In the genomic region with DNA sequence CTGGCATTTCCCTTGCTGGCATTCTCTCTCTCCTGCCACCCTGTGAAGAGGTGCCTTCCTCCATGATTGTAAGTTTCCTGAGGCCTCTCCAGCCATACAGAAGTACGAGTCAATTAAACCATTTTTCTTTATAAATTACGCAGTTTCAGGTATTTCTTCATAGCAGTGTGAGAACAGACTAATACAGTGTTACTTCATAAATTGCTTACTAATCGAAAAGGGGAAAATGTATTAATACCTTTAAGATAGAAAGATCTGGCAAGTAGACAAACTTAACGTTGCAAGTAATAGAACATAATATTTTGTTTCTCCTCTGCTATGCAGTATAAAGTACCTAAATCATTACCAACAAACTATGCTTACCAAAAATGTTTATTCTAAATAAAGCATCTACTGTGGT, we compare ENCODE assay signal across 8 cellular contexts.
"Had no signal": no experiment of that assay in that cellular context is flagged by ENCODE, and none has a peak within 500 bp of the region (broad histone marks: within the 10 kb centered on the region; RNA-seq: fewer than 3 reads in every experiment).

No MANE protein-coding gene starts in this region.

- FAIRE-seq: H54, HTR-8/SVneo, K562 had no signal

- ATAC-seq: K562 had no signal

- H3K9ac ChIP-seq: GM23248 had no signal

- H3K27ac ChIP-seq: GM23248 had no signal

- H2AFZ ChIP-seq: GM23248 had no signal

- DNase-seq: GM23248, GOT3, H9, HCEC 1CT, KG1 had no signal

- H3K4me3 ChIP-seq: GM23248, K562 had no signal
